6 cellular contexts compared by ENCODE assay signal in genomic region chr2:33671198-33671597, GRCh38.
"Had no signal": no experiment of that assay in that cellular context is flagged by ENCODE, and none has a peak within 500 bp of the region (broad histone marks: within the 10 kb centered on the region; RNA-seq: fewer than 3 reads in every experiment).

No MANE protein-coding gene starts in this region.

- FAIRE-seq: HTR-8/SVneo had no signal

- H3K27ac ChIP-seq: HL-60 had no signal

- H3K4me3 ChIP-seq: K562 had no signal

- DNase-seq: IMR-90, KBM-7, KG1 had no signal
